ENCODE assay signal across 19 cellular contexts in the genomic region with DNA sequence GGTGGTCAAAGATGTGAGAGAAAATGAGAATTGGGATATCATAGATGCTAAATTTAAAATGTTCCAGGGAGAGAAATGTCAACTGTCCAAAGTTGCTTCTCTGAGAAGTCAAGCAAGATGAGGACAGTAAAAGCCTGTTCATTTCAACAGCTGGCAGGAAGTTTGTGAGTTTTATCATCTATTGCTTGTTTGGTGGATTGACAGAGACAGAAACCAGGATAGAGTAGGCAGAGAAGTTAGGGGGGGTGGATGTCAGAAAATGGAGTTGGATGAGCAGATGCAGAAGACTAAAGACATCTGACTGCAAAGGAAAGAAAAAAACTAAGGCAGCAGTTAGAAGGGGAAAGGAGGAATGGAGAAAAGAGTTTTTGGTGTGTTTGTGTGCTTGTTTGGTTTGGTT.
"Had no signal": no experiment of that assay in that cellular context is flagged by ENCODE, and none has a peak within 500 bp of the region (broad histone marks: within the 10 kb centered on the region; RNA-seq: fewer than 3 reads in every experiment).

No MANE protein-coding gene starts in this region.

- H3K4me3 Mint-ChIP-seq: nephron, type B pancreatic cell had no signal

- DNase-seq: cortex of kidney; effector memory CD4-positive, alpha-beta T cell; heart left ventricle; hippocampal formation; kidney glomerular epithelial cell; mammary epithelial cell; mucosa of descending colon; occipital lobe; pancreas; right cardiac atrium; stimulated activated CD4-positive, alpha-beta T cell treated with anti-CD3 and anti-CD28 coated beads, Interleukin-2, amount 100 ng/mL, for 24 hours; stimulated activated naive CD4-positive, alpha-beta T cell; stomach; thyroid gland had no signal

- H3K27ac ChIP-seq: heart left ventricle, pancreas, stomach, thyroid gland had no signal

- H3K36me3 Mint-ChIP-seq: type B pancreatic cell had no signal

- H3K9me3 Mint-ChIP-seq: nephron, type B pancreatic cell had no signal

- H3K27ac Mint-ChIP-seq: progenitor cell of endocrine pancreas, type B pancreatic cell had no signal

- ATAC-seq: esophagus mucosa, heart left ventricle, left lobe of liver, mucosa of descending colon, pancreas, right cardiac atrium had no signal

- H3K27me3 Mint-ChIP-seq: progenitor cell of endocrine pancreas, type B pancreatic cell had no signal

- H3K27me3 ChIP-seq: heart left ventricle, pancreas, stomach, thyroid gland had no signal

- H3K4me3 ChIP-seq: heart left ventricle, mucosa of descending colon, pancreas, stomach, thyroid gland had no signal
